In the genomic region with DNA sequence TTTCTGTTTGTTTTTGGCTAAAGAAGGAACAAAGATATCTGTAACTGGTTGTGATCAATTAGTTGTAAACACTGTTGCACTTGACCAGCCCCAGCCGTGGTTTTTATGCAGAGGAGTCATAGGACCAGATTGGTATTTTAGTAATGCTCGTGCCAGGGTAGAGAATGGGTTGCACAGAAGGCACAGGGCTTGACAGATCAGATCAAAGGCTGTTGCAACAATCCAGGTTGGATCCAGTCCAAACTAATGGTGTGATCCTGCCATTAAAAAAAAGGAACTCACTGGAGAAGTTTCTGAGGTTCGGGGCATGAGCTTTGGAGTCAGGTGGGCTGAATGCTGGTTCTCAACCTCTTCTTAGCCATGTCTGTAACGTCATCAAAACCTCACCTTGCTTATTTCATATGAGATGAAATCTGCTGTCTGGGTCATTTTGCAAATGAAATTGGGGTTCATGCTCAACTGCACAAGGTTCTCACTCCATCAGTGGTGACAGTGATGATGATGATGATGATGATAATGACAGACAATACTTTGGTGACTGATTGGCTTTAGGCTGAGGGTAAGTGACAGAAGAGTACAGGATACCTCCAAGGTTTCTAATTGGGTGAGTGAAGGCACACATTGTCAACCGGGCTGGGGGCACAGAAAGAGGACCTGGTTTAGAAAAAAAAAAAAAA, we compare ENCODE assay signal across 20 cellular contexts. TPM values are rescaled to one million over a fixed set of nuclear protein-coding genes. Genes with fewer than 3 reads are reported as not detected.
DNase-seq lines count a peak whose midpoint lies in the region; ATAC-seq, FAIRE-seq and TF ChIP-seq lines count a peak whose summit lies in the region.
"Had no signal": no experiment of that assay in that cellular context is flagged by ENCODE, and none has a peak within 500 bp of the region (broad histone marks: within the 10 kb centered on the region; RNA-seq: fewer than 3 reads in every experiment).

No MANE protein-coding gene starts in this region.

- no peak overlapping the region for H3K4me2 ChIP-seq in GM23248 (ENCODE audit: unreplicated experiment)
- peak overlapping the region; percentile 73 for H3K4me2 ChIP-seq in Karpas-422 (ENCODE audit: low read depth, low read length, poor library complexity, severe bottlenecking)
- no peak overlapping the region for H3K4me2 ChIP-seq in K562 (ENCODE audit: insufficient read depth, low read length)

- H3K9ac ChIP-seq in GM23248 = no peak overlapping the region
- peak overlapping the region; percentile 20; the same call in 1 of the 2 replicates for H3K9ac ChIP-seq in Karpas-422 (ENCODE audit: low read length)
- no peak overlapping the region for H3K9ac ChIP-seq in K562 (ENCODE audit: insufficient read depth in 1 of 2, low read depth in 2 of 2, low read length in 2 of 2)

- no peak for ATAC-seq in K562
- ATAC-seq in HG02938 (IDR thresholded peaks at IDR 0.05; ENCODE audit: unreplicated experiment) = no peak
- ATAC-seq: stimulated activated memory B cell treated with anti-CD40 and anti-IgM and Interleukin-4, amounts not matched to agents 10 μg/mL and 1 μg/mL and 100 μg/mL, for 72 hours had no signal

- H3K27me3 ChIP-seq in GM23248 (replicated peaks; ENCODE audit: insufficient read depth) (no peaks in the 10 kb centered on the region), Karpas-422 (ENCODE audit: low read length) (no peaks in the 10 kb centered on the region), K562 (ENCODE audit: control insufficient read depth in 2 of 2, insufficient read depth in 2 of 2, low read length in 2 of 2) (peaks cover 30 to 31% of the 10 kb centered on the region in 2 experiments)
- H3K27me3 ChIP-seq: pancreas, tibial nerve had no signal

- H2AFZ ChIP-seq in GM23248 = no peak overlapping the region
- H2AFZ ChIP-seq in Karpas-422 (ENCODE audit: low read length) = no peak overlapping the region
- no peak overlapping the region for H2AFZ ChIP-seq in K562 (ENCODE audit: low read depth, low read length)

- POLR2A ChIA-PET in K562 (lab: Yijun Ruan, JAX) = interaction anchor here (0.6 kb wide), 1 partner anchor 40 kb away, joined by 3 read pairs; no protein-coding TSS in a partner anchor

- no peak for TF ChIP-seq EP300 in K562 (IDR thresholded peaks at IDR 0.05; ENCODE audit: low read length)

- no peak for TF ChIP-seq CTCF in K562 (IDR thresholded peaks at IDR 0.05 in 2 of 3, conservative IDR thresholded peaks at IDR 0.05 in 1 of 3; ENCODE audit: insufficient read depth in 2 of 3, low read depth in 1 of 3, low read length in 3 of 3)

- intact Hi-C loops in K562 (cut with micrococcal nuclease) = loop anchor here (5.0 kb wide), 1 partner anchor 121 kb away; no protein-coding TSS in a partner anchor

- no peaks in the 10 kb centered on the region for H3K36me3 ChIP-seq in GM23248 (ENCODE audit: low read depth)
- no peaks in the 10 kb centered on the region; the same call in none of the 2 replicates for H3K36me3 ChIP-seq in Karpas-422 (ENCODE audit: insufficient read depth, low read length)
- no peaks in the 10 kb centered on the region for H3K36me3 ChIP-seq in K562 (ENCODE audit: control insufficient read depth, insufficient read depth, low read length)
- H3K36me3 ChIP-seq: BE2C, left ventricle myocardium inferior, pancreas, tibial nerve, WERI-Rb-1 had no signal

- H3K4me3 ChIP-seq in GM23248 (no peak overlapping the region), Karpas-422 (ENCODE audit: low read length) (peak overlapping the region; percentile 8; the same call in 1 of the 2 replicates), K562 (no peak overlapping the region)
- H3K4me3 ChIP-seq: left ventricle myocardium inferior, pancreas, smooth muscle cell, tibial nerve had no signal

- no peaks in the 10 kb centered on the region for H3K79me2 ChIP-seq in GM23248 (ENCODE audit: insufficient read depth)
- H3K79me2 ChIP-seq in Karpas-422 (ENCODE audit: low read length) = 0 out of 2 replicates have a peak, but pooled peaks cover under 1% of the 10 kb centered on the region
- no peaks in the 10 kb centered on the region for H3K79me2 ChIP-seq in K562 (ENCODE audit: control insufficient read depth, insufficient read depth, low read length)

- peaks cover 60% of the 10 kb centered on the region for H3F3A ChIP-seq in GM23248 (ENCODE audit: insufficient read depth)

- TF ChIP-seq RAD21 in K562 (CRISPR knock-in tag; conservative IDR thresholded peaks at IDR 0.05 in 1 of 2, IDR thresholded peaks at IDR 0.05 in 1 of 2) = no peak

- in situ Hi-C loops in GM23248 (cut with MboI) = no loop called here
- in situ Hi-C loops in K562 (cut with MboI) = no loop called here

- BruUV-seq in K562 (replicated peaks; lab: Mats Ljungman, UMichigan) = no TSS peak

- FAIRE-seq in K562 (lab: Jason Lieb, UNC) = no peak
- FAIRE-seq: endometrium, pancreas had no signal

- no peaks in the 10 kb centered on the region for H3K9me2 ChIP-seq in GM23248 (ENCODE audit: insufficient read depth)
- H3K9me2 ChIP-seq in Karpas-422 (replicated peaks; ENCODE audit: insufficient read depth, low read length) = no peaks in the 10 kb centered on the region

- H3K4me1 ChIP-seq in GM23248 (ENCODE audit: insufficient read depth) (peaks cover 69% of the 10 kb centered on the region), Karpas-422 (ENCODE audit: low read length) (peaks cover 92% of the 10 kb centered on the region), K562 (replicated peaks in 1 of 2; ENCODE audit: control insufficient read depth in 2 of 2, insufficient read depth in 2 of 2, low read length in 2 of 2) (no peaks in the 10 kb centered on the region)
- H3K4me1 ChIP-seq: BE2C, left ventricle myocardium inferior, tibial nerve had no signal

- CTCF ChIA-PET in K562 (lab: Yijun Ruan, JAX; ENCODE audit: low intra/inter-chr PET ratio) = no interaction called here

- no peaks in the 10 kb centered on the region for H4K20me1 ChIP-seq in GM23248 (ENCODE audit: insufficient read depth)
- H4K20me1 ChIP-seq in Karpas-422 (ENCODE audit: insufficient read depth, low read depth, low read length) = no peaks in the 10 kb centered on the region
- no peaks in the 10 kb centered on the region for H4K20me1 ChIP-seq in K562 (replicated peaks; ENCODE audit: control insufficient read depth, insufficient read depth, low read length)

- 76 to 81% methylated on average over 5 of the region's 5 CpGs for WGBS in GM23248 (ENCODE audit: low coverage in 1 of 2, low lambda C conversion rate in 2 of 2, missing lambda C conversion rate in 2 of 2), 2 experiments
- WGBS in K562 (ENCODE audit: insufficient coverage, low coverage, missing lambda C conversion rate) = 2% methylated on average over 5 of the region's 5 CpGs

- peak overlapping the region; percentile 77 for H3K27ac ChIP-seq in GM23248
- peak overlapping the region; percentile 91 for H3K27ac ChIP-seq in Karpas-422 (ENCODE audit: low read length)
- no peak overlapping the region for H3K27ac ChIP-seq in K562 (ENCODE audit: extremely low read depth, low read depth, low read length)
- H3K27ac ChIP-seq: left ventricle myocardium inferior, pancreas, tibial nerve, WERI-Rb-1 had no signal

- H3K9me3 ChIP-seq in GM23248 (ENCODE audit: low read depth) (no peaks in the 10 kb centered on the region), Karpas-422 (ENCODE audit: low read length) (no peaks in the 10 kb centered on the region), K562 (replicated peaks; ENCODE audit: control insufficient read depth, insufficient read depth, low read depth, low read length) (no peaks in the 10 kb centered on the region)
- H3K9me3 ChIP-seq: BE2C, left ventricle myocardium inferior, pancreas, tibial nerve had no signal

- DNase-seq in GM23248 (no peak), Karpas-422 (peak; percentile 85), K562 (ENCODE audit: extremely low read depth in 1 of 4, low spot score in 3 of 4) (no peak), myocyte (ENCODE audit: low read depth) (peak; percentile 24), LoVo (ENCODE audit: low spot score) (no peak)
- DNase-seq in activated T-cell treated with anti-CD3 and anti-CD28 coated beads, Interleukin-2, amount 50 U/mL, for 1 hour = no peak
- DNase-seq: activated effector memory CD4-positive, alpha-beta T cell treated with Interleukin-2 at 50 U/mL for 16 hours; amniotic stem cell; BE2C; foreskin fibroblast; left ventricle myocardium inferior; NCI-H2081; pancreas; SW 1271; WERI-Rb-1 had no signal

- H3K9me1 ChIP-seq in K562 (ENCODE audit: control insufficient read depth, insufficient read depth, low read length) = no peaks in the 10 kb centered on the region

- TF ChIP-seq POLR2A in K562 (conservative IDR thresholded peaks at IDR 0.05) = no peak

TF ChIP-seq in K562, 482 proteins besides CTCF, POLR2A, EP300 and RAD21:
- TF ChIP-seq KDM4B (IDR thresholded peaks at IDR 0.05; ENCODE audit: borderline replicate concordance in 2 of 2, low read depth in 1 of 2) (no peak), ATF1 (CRISPR knock-in tag; IDR thresholded peaks at IDR 0.05) (no peak), ATF1 (tag; IDR thresholded peaks at IDR 0.05) (0 out of 2 replicates have a peak, but pooled peaks have one; percentile 10)

RNA-seq across cellular contexts. Expression of a gene that starts 43.1 kb away (rescaled TPM):
- 41.6 and 45.2 TPM in 2 replicates for total RNA-seq in GM23248 (2014; rRNA removed; shearing (Covaris generic))
- 39.1 and 40.3 TPM in 2 replicates for polyA plus RNA-seq in GM23248 (2016; fragmentation: Nextera tagmentation; extraction: Ambion mirVana)
- total RNA-seq in Karpas-422 (2014; rRNA removed; shearing (Covaris generic); ENCODE audit: low replicate concordance) = 21.7 and 31.1 TPM in 2 replicates
- total RNA-seq in K562 (2011; cell fraction: chromatin; rRNA removed; ENCODE audit: low replicate concordance) = 10.0 and 29.7 TPM in 2 replicates
- 6.0 and 8.4 TPM in 2 replicates for total RNA-seq in K562 (2011; cell fraction: nucleolus; rRNA removed)
- 13.1 and 14.9 TPM in 2 replicates for total RNA-seq in K562 (2011; cell fraction: nucleoplasm; rRNA removed)
- total RNA-seq in K562 (2014; rRNA removed) = 16.5 and 21.5 TPM in 2 replicates
- 21.2 and 22.5 TPM in 2 replicates for total RNA-seq in K562 (2014; rRNA removed; fragmentation: Illumina TruSeq; extraction: Trizol)
- total RNA-seq in K562 (2015; rRNA removed; fragmentation: Illumina TruSeq; extraction: Trizol) = 24.3 and 24.9 TPM in 2 replicates
- total RNA-seq in K562 (2021) = 21.0 and 22.7 TPM in 2 replicates
- 11.5 and 13.4 TPM in 2 replicates for polyA plus RNA-seq in K562 (2011; rRNA removed)
- polyA plus RNA-seq in K562 (2011; cell fraction: cytosol; rRNA removed) = 3.6 and 5.6 TPM in 2 replicates
- polyA plus RNA-seq in K562 (2011; cell fraction: nucleus; rRNA removed) = 9.8 and 10.1 TPM in 2 replicates
- 10.6 and 11.8 TPM in 2 replicates for polyA plus RNA-seq in K562 (2012)
- polyA plus RNA-seq in K562 (2014; fragmentation: Illumina TruSeq; extraction: Trizol) = 18.3 and 20.2 TPM in 2 replicates
- 10 to 100 TPM in 1 of 2 experiments, 1 to 10 TPM in 1; 9.6 to 12.8 TPM for polyA plus RNA-seq in K562 (2014; fragmentation: Nextera tagmentation; extraction: Ambion mirVana)
- 11.3 and 12.0 TPM in 2 replicates for polyA plus RNA-seq in K562 (2014; rRNA removed)
- polyA minus RNA-seq in K562 (2011; rRNA and poly(A)+ RNA removed) = 23.6 and 26.4 TPM in 2 replicates
- 11.1 and 11.2 TPM in 2 replicates for polyA minus RNA-seq in K562 (2011; cell fraction: cytosol; rRNA and poly(A)+ RNA removed)
- polyA minus RNA-seq in K562 (2011; cell fraction: nucleus; rRNA and poly(A)+ RNA removed) = 9.3 and 18.7 TPM in 2 replicates
- total RNA-seq in myocyte = 14.1 and 15.7 TPM in 2 replicates
- polyA plus RNA-seq in myocyte (2012) = 7.5 TPM

Comparison
In these comparisons a context has a peak if more than half of its experiments do, and no peak if none do; other contexts are left out.
1. DNase-seq: peak in Karpas-422 (single experiment) and myocyte (single experiment); none in GM23248 (single experiment), K562 (0 of 4), activated T-cell treated with anti-CD3 and anti-CD28 coated beads, Interleukin-2, amount 50 U/mL, for 1 hour (single experiment) and LoVo (single experiment).